14 cellular contexts compared by ENCODE assay signal in the genomic region with DNA sequence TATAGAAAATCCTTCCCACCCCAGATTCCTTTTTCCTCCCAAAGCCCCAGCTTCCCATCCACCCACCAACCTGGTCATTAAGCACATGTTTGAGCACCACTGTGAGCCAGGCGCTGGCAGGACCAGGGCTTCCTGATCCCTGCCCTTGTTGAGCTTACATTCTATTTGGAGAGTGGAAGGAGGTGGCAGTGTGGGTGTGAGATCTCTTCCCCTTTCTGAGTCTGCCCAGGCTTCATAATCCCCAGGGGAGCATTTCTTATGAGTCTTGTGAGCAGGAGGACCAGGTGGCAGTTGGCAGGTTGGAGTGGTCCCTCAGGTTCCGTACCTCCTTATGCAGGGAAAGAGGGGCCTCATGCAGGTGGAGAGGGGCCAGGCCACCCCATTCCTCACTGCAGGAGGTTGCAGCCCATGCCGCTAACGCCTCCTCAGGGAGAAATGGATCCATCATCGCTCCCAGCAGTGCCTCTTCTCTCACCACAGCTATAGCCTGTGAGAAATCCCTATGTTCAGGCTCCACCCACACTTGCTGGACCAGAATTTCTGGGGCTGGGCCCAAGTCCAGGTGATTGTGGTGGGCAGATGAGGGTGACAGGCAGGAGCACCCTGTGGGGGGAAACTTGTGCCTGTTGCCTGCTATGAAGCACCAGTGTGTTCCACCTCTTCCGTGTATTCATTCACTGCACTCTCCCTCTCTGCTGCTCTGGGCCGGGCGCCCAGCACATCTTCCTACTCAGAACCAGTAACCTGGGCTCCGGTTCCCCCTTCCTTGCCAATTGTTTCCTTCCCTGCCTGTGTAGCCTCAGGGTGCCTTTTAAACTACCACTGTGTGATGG. TPM values are rescaled to one million over a fixed set of nuclear protein-coding genes. Genes with fewer than 3 reads are reported as not detected.
DNase-seq lines count a peak whose midpoint lies in the region; ATAC-seq and TF ChIP-seq lines count a peak whose summit lies in the region.
"Had no signal": no experiment of that assay in that cellular context is flagged by ENCODE, and none has a peak within 500 bp of the region (broad histone marks: within the 10 kb centered on the region; RNA-seq: fewer than 3 reads in every experiment).

No MANE protein-coding gene starts in this region.

- CTCF ChIA-PET in RWPE1 (lab: Yijun Ruan, JAX): no interaction called here

- peaks cover 75% of the 10 kb centered on the region for H3K4me1 Mint-ChIP-seq in activated T-cell treated with anti-CD3 and anti-CD28 coated beads, Interleukin-2, amount 50 U/mL, for 24 hours (ENCODE audit: low read depth)
- peaks cover 12% of the 10 kb centered on the region for H3K4me1 Mint-ChIP-seq in endodermal cell
- peaks cover 67% of the 10 kb centered on the region for H3K4me1 Mint-ChIP-seq in stimulated activated effector memory CD8-positive, alpha-beta T cell treated with anti-CD3 and anti-CD28 coated beads, Interleukin-12 subunit alpha, Interleukin-12 subunit beta, amount 100 ng/mL, for 72 hours

- H3K27ac ChIP-seq in RWPE1 (peak overlapping the region; percentile 27), endodermal cell (ENCODE audit: low read depth, low read length) (no peak overlapping the region), coronary artery (peak overlapping the region in 1 of 2 donors; percentile 25)
- H3K27ac ChIP-seq: parathyroid adenoma had no signal

- H3K27me3 Mint-ChIP-seq in activated T-cell treated with anti-CD3 and anti-CD28 coated beads, Interleukin-2, amount 50 U/mL, for 24 hours: no peaks in the 10 kb centered on the region
- no peaks in the 10 kb centered on the region for H3K27me3 Mint-ChIP-seq in endodermal cell (ENCODE audit: insufficient read depth)

- H3K4me3 ChIP-seq in endodermal cell (ENCODE audit: low read length) (no peak overlapping the region), coronary artery (no peak overlapping the region)
- H3K4me3 ChIP-seq: heart left ventricle had no signal

- 95 to 97% methylated on average over 4 to 9 of the region's 9 CpGs for WGBS in endodermal cell (ENCODE audit: insufficient coverage in 1 of 2, insufficient read length in 1 of 2), 2 experiments

- no peak overlapping the region for H3K9ac ChIP-seq in endodermal cell (ENCODE audit: extremely low read depth, low read length, poor library complexity, severe bottlenecking)
- H3K9ac ChIP-seq: parathyroid adenoma had no signal

- H3K27me3 ChIP-seq in endodermal cell (ENCODE audit: control insufficient read depth, insufficient read depth, low read length, poor library complexity, severe bottlenecking): no peaks in the 10 kb centered on the region
- H3K27me3 ChIP-seq: heart left ventricle had no signal

- H3K9me3 ChIP-seq in endodermal cell (ENCODE audit: control insufficient read depth, low read length): no peaks in the 10 kb centered on the region
- H3K9me3 ChIP-seq: heart left ventricle had no signal

- no peaks in the 10 kb centered on the region for H3K4me1 ChIP-seq in endodermal cell (ENCODE audit: control insufficient read depth, insufficient read depth, low read length)
- H3K4me1 ChIP-seq: parathyroid adenoma had no signal

- peaks cover 65% of the 10 kb centered on the region for H3K36me3 Mint-ChIP-seq in activated T-cell treated with anti-CD3 and anti-CD28 coated beads, Interleukin-2, amount 50 U/mL, for 24 hours (ENCODE audit: low read depth)
- peaks cover 55% of the 10 kb centered on the region for H3K36me3 Mint-ChIP-seq in endodermal cell (ENCODE audit: low read depth)
- peaks cover 61% of the 10 kb centered on the region for H3K36me3 Mint-ChIP-seq in stimulated activated effector memory CD8-positive, alpha-beta T cell treated with anti-CD3 and anti-CD28 coated beads, Interleukin-12 subunit alpha, Interleukin-12 subunit beta, amount 100 ng/mL, for 72 hours

- no peak overlapping the region for H3K4me3 Mint-ChIP-seq in activated T-cell treated with anti-CD3 and anti-CD28 coated beads, Interleukin-2, amount 50 U/mL, for 24 hours
- no peak overlapping the region for H3K4me3 Mint-ChIP-seq in endodermal cell
- H3K4me3 Mint-ChIP-seq in stimulated activated effector memory CD8-positive, alpha-beta T cell treated with anti-CD3 and anti-CD28 coated beads, Interleukin-12 subunit alpha, Interleukin-12 subunit beta, amount 100 ng/mL, for 72 hours: no peak overlapping the region

- TF ChIP-seq CTCF in RWPE1 (conservative IDR thresholded peaks at IDR 0.05; ENCODE audit: low read depth): no peak
- TF ChIP-seq CTCF in endodermal cell (conservative IDR thresholded peaks at IDR 0.05): no peak
- TF ChIP-seq CTCF in coronary artery (IDR thresholded peaks at IDR 0.05): no peak

- DNase-seq in activated T-cell treated with anti-CD3 and anti-CD28 coated beads, Interleukin-2, amount 50 U/mL, for 24 hours: no peak
- no peak for DNase-seq in activated T-cell treated with anti-CD3 and anti-CD28 coated beads for 4 hours
- no peak for DNase-seq in RWPE1 (ENCODE audit: low spot score)
- no peak for DNase-seq in endodermal cell
- no peak for DNase-seq in stimulated activated effector memory CD8-positive, alpha-beta T cell treated with anti-CD3 and anti-CD28 coated beads, Interleukin-12 subunit alpha, Interleukin-12 subunit beta, amount 100 ng/mL, for 72 hours (ENCODE audit: low spot score in 2 of 2)
- DNase-seq in coronary artery (ENCODE audit: low spot score): no peak
- no peak for DNase-seq in NCI-H1417 treated with DMSO at 0.1 percent for 48 hours (lab: John Stamatoyannopoulos, UW)
- DNase-seq: ACHN; activated CD8-positive, alpha-beta memory T cell treated with anti-CD3 and anti-CD28 coated beads, Interleukin-2, amount 50 U/mL, for 48 hours; stimulated activated CD8-positive, alpha-beta memory T cell treated with anti-CD3 and anti-CD28 coated beads, Interleukin-4, amount 100 ng/mL, for 48 hours; T1000 had no signal

- H3K36me3 ChIP-seq in endodermal cell (ENCODE audit: control insufficient read depth, insufficient read depth, low read length): peaks cover 58% of the 10 kb centered on the region

- H3K27ac Mint-ChIP-seq in activated T-cell treated with anti-CD3 and anti-CD28 coated beads, Interleukin-2, amount 50 U/mL, for 24 hours: peak overlapping the region; percentile 84
- peak overlapping the region; percentile 58 for H3K27ac Mint-ChIP-seq in endodermal cell
- H3K27ac Mint-ChIP-seq in stimulated activated effector memory CD8-positive, alpha-beta T cell treated with anti-CD3 and anti-CD28 coated beads, Interleukin-12 subunit alpha, Interleukin-12 subunit beta, amount 100 ng/mL, for 72 hours: peak overlapping the region; percentile 74

- ATAC-seq in stimulated activated effector memory CD8-positive, alpha-beta T cell treated with anti-CD3 and anti-CD28 coated beads, Interleukin-12 subunit alpha, Interleukin-12 subunit beta, amount 100 ng/mL, for 72 hours: no peak
- no peak for ATAC-seq in HG03442 (IDR thresholded peaks at IDR 0.05; ENCODE audit: unreplicated experiment)

- H3K9me3 Mint-ChIP-seq in activated T-cell treated with anti-CD3 and anti-CD28 coated beads, Interleukin-2, amount 50 U/mL, for 24 hours: no peaks in the 10 kb centered on the region
- H3K9me3 Mint-ChIP-seq in endodermal cell: no peaks in the 10 kb centered on the region
- H3K9me3 Mint-ChIP-seq in stimulated activated effector memory CD8-positive, alpha-beta T cell treated with anti-CD3 and anti-CD28 coated beads, Interleukin-12 subunit alpha, Interleukin-12 subunit beta, amount 100 ng/mL, for 72 hours: no peaks in the 10 kb centered on the region

- POLR2A ChIA-PET in RWPE1 (lab: Yijun Ruan, JAX; ENCODE audit: low non-redundant PET): no interaction called here

RNA-seq across cellular contexts. Expression of gene UBE2L3, which starts 23.5 kb away (rescaled TPM):
- 10 to 100 TPM; 74.6 to 79.4 TPM for total RNA-seq in endodermal cell
- 89.9 TPM for polyA plus RNA-seq in endodermal cell (2013, experiment 1 of 2)
- polyA plus RNA-seq in endodermal cell (2013, experiment 2 of 2): 90.0 TPM

RNA-seq across cellular contexts. Expression of gene YDJC, which starts 38.8 kb away (rescaled TPM):
- 10 to 100 TPM; 16.4 to 19.9 TPM for total RNA-seq in endodermal cell
- 11.6 TPM for polyA plus RNA-seq in endodermal cell (2013, experiment 1 of 2)
- polyA plus RNA-seq in endodermal cell (2013, experiment 2 of 2): 11.3 TPM

RNA-seq across cellular contexts. Expression of gene RIMBP3C, which starts 39.8 kb away (rescaled TPM):
- total RNA-seq in endodermal cell: under 1 TPM; 0.53 to 0.75 TPM
- not detected for polyA plus RNA-seq in endodermal cell (2013, experiment 1 of 2)
- polyA plus RNA-seq in endodermal cell (2013, experiment 2 of 2): 0.25 TPM
- polyA plus RNA-seq: heart left ventricle had no signal

RNA-seq across cellular contexts. Expression of gene CCDC116, which starts 41.5 kb away (rescaled TPM):
- under 1 TPM; 0.46 to 0.84 TPM for total RNA-seq in endodermal cell
- polyA plus RNA-seq in endodermal cell (2013, experiment 1 of 2): 0.53 TPM
- 0.41 TPM for polyA plus RNA-seq in endodermal cell (2013, experiment 2 of 2)

RNA-seq across cellular contexts. Expression of gene SDF2L1, which starts 51.1 kb away (rescaled TPM):
- total RNA-seq in endodermal cell: 10 to 100 TPM; 30.3 to 61.4 TPM
- polyA plus RNA-seq in endodermal cell (2013, experiment 1 of 2): 17.6 TPM
- polyA plus RNA-seq in endodermal cell (2013, experiment 2 of 2): 20.9 TPM
